In the genomic region with DNA sequence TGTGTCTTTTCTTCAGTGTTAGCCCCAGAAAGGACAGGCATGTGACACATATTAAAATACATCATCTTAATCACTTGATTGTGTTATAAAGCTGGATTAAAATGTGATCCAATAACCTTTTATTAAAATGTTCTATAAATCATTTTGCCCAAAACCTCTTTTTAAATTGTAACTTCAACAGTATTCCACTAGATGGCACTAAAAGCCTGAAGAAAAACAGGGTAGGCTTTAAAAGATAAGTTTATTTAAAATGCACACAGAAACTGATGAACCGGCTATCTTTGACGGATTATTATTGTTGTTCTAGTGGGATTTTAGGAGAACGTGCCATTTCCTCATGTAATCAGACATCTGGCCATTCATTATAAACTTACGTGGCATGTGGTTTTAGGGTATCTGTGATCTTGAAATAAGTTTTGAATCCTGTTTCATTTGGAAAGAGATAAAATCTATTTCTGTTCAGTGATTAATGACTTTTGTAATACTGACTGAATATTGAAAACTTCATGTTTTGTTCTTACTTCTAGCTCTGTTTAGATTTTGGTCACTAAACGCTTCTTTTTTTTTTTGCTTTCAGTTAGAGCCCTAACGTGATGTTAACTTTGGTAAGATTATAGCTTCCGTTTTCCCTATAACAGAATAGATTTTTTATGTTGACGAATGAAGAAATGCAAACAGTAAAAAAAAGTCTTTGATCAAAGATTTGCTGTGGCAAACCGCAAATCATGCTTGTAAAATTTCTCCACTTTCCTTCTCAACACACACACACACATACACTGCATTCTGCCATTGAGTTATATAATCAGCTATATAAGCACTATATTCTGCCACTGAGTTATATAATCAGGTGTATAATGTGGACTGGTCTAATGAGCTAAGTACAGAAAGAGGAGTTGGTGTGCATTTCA, we compare ENCODE assay signal across 8 cellular contexts. TPM values are rescaled to one million over a fixed set of nuclear protein-coding genes. Genes with fewer than 3 reads are reported as not detected.
DNase-seq lines count a peak whose midpoint lies in the region; ATAC-seq and TF ChIP-seq lines count a peak whose summit lies in the region.

No MANE protein-coding gene starts in this region.

- H3K9me3 ChIP-seq in upper lobe of right lung, result no peaks in the 10 kb centered on the region

- ATAC-seq in left colon (peak; percentile 83), upper lobe of right lung (no peak), GM21381 (IDR thresholded peaks at IDR 0.05; ENCODE audit: unreplicated experiment) (no peak)

- TF ChIP-seq CTCF in astrocyte of the cerebellum (IDR thresholded peaks at IDR 0.05; ENCODE audit: low read depth, low read length, missing control alignments) (peak; percentile 15), upper lobe of right lung (IDR thresholded peaks at IDR 0.05) (peak; percentile 66)

- DNase-seq in NCI-H146 (lab: John Stamatoyannopoulos, UW), result peak; percentile 12
- no peak for DNase-seq in NCI-H146 treated with DMSO at 0.1 percent for 48 hours (lab: John Stamatoyannopoulos, UW; ENCODE audit: unreplicated experiment)
- peak; percentile 33 for DNase-seq in NCI-H1417 treated with DMSO at 0.1 percent for 48 hours (lab: John Stamatoyannopoulos, UW)
- DNase-seq in astrocyte of the cerebellum (ENCODE audit: low read depth), result peak; percentile 20
- DNase-seq in left colon, result no peak
- DNase-seq in upper lobe of right lung, result no peak
- no peak for DNase-seq in effector CD4-positive, alpha-beta T cell

- no peak overlapping the region for H3K27ac ChIP-seq in upper lobe of right lung

- H3K36me3 ChIP-seq in upper lobe of right lung, result peaks cover 2% of the 10 kb centered on the region

- H3K4me3 ChIP-seq in astrocyte of the cerebellum (ENCODE audit: low read depth, low read length) (no peak overlapping the region), upper lobe of right lung (no peak overlapping the region)

- H3K27me3 ChIP-seq in upper lobe of right lung, result no peaks in the 10 kb centered on the region

- in situ Hi-C loops in astrocyte of the cerebellum (cut with HindIII; ENCODE audit: low sequenced_read_pairs), result no loop called here

- no peaks in the 10 kb centered on the region for H3K4me1 ChIP-seq in upper lobe of right lung

- intact Hi-C loops in left colon (cut with DNase I, micrococcal nuclease) (loop anchor here in 1 of 2 donors (10.0 kb wide), 1 partner anchor 309 kb away; no protein-coding TSS in a partner anchor), upper lobe of right lung (cut with DNase I) (no loop called here)

RNA-seq across cellular contexts. Expression of a gene that starts 13.6 kb away (rescaled TPM):
- total RNA-seq in left colon, result 10 to 100 TPM; 27.6 to 28.6 TPM
- 30.2 TPM for total RNA-seq in upper lobe of right lung

RNA-seq across cellular contexts. Expression of a gene that starts 19.5 kb away (rescaled TPM):
- total RNA-seq in left colon (10 to 100 TPM; 86.8 to 96.1 TPM), upper lobe of right lung (not detected)

Comparison
In these comparisons a context has a peak if more than half of its experiments do, and no peak if none do; other contexts are left out.
1. DNase-seq: peak in NCI-H146 (single experiment), NCI-H1417 treated with DMSO at 0.1 percent for 48 hours (single experiment) and astrocyte of the cerebellum (single experiment); none in NCI-H146 treated with DMSO at 0.1 percent for 48 hours (single experiment), left colon (0 of 2), upper lobe of right lung (single experiment) and effector CD4-positive, alpha-beta T cell (single experiment).
2. RNA of a gene that starts 19.5 kb away (total RNA-seq): 86.8 to 96.1 TPM in left colon; not detected in upper lobe of right lung (single experiment); every median in the first group is over 10 times any median in the second.